In the genomic region with DNA sequence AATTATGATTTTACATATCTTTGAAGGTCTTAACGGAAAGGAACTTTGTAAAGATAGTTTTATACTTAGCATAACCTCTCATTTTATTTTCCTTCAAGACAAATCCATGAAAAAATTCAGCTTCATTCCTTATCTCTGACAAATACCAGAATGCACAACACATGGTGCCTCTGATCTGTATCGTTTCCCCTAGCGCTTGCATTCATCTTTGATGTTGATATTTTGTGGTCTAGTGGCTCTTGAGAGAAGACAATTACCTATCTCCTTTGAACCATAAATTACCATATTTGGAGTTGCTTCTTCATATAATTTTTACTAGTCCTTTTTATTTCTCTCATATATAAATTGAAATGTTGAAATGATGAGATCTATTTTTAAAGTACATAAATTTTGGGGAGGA, we compare ENCODE assay signal across 13 cellular contexts.
"Had no signal": no experiment of that assay in that cellular context is flagged by ENCODE, and none has a peak within 500 bp of the region (broad histone marks: within the 10 kb centered on the region; RNA-seq: fewer than 3 reads in every experiment).

No MANE protein-coding gene starts in this region.

- H3K4me3 Mint-ChIP-seq: activated CD4-positive, alpha-beta memory T cell treated with anti-CD3 and anti-CD28 coated beads for 36 hours; activated T-helper 1 cell treated with anti-CD3 and anti-CD28 coated beads, Interleukin-12 subunit alpha, Interleukin-12 subunit beta, Interleukin-2, Interleukin-4 antibody, amounts not matched to agents 30 ng/mL and 10 ng/mL and 1 ng/mL, durations not matched to agents 14 hours and 24 hours and 36 hours had no signal

- H3K27ac ChIP-seq: ascending aorta, coronary artery, gastroesophageal sphincter, stomach, thoracic aorta had no signal

- H3K36me3 ChIP-seq: ascending aorta, gastroesophageal sphincter, stomach, thoracic aorta had no signal

- DNase-seq: activated CD4-positive, alpha-beta memory T cell treated with anti-CD3 and anti-CD28 coated beads for 36 hours; activated CD4-positive, CD25-positive, alpha-beta regulatory T cell treated with anti-CD3 and anti-CD28 coated beads, Interleukin-2, amount 50 U/mL, for 72 hours; activated naive CD4-positive, alpha-beta T cell; effector CD4-positive, alpha-beta T cell; kidney; midbrain; stomach; T-helper 9 cell had no signal

- H3K27me3 ChIP-seq: ascending aorta, gastroesophageal sphincter, stomach had no signal

- H3K36me3 Mint-ChIP-seq: activated CD4-positive, alpha-beta memory T cell treated with anti-CD3 and anti-CD28 coated beads for 36 hours had no signal

- ATAC-seq: gastroesophageal sphincter had no signal

- H3K9me3 ChIP-seq: ascending aorta, gastroesophageal sphincter, stomach, thoracic aorta had no signal

- H3K4me1 ChIP-seq: ascending aorta, stomach had no signal

- H3K27ac Mint-ChIP-seq: activated CD4-positive, alpha-beta memory T cell treated with anti-CD3 and anti-CD28 coated beads for 36 hours; activated T-helper 1 cell treated with anti-CD3 and anti-CD28 coated beads, Interleukin-12 subunit alpha, Interleukin-12 subunit beta, Interleukin-2, Interleukin-4 antibody, amounts not matched to agents 30 ng/mL and 10 ng/mL and 1 ng/mL, durations not matched to agents 14 hours and 24 hours and 36 hours had no signal

- H3K4me3 ChIP-seq: ascending aorta, coronary artery, gastroesophageal sphincter, stomach, thoracic aorta had no signal
